8 cellular contexts compared by ENCODE assay signal in genomic region chr6:43248791-43249190, GRCh38. TPM values are rescaled to one million over a fixed set of nuclear protein-coding genes. Genes with fewer than 3 reads are reported as not detected.
"Had no signal": no experiment of that assay in that cellular context is flagged by ENCODE, and none has a peak within 500 bp of the region (broad histone marks: within the 10 kb centered on the region; RNA-seq: fewer than 3 reads in every experiment).

No MANE protein-coding gene starts in this region.

- FAIRE-seq: H1, H54 had no signal

- ATAC-seq: GM23338 had no signal

- DNase-seq: H9, HCEC 1CT, IMR-90, KBM-7 had no signal

RNA-seq across cellular contexts. Expression of gene TTBK1, which starts 5.5 kb away (rescaled TPM):
- total RNA-seq: IMR-90 had no signal

RNA-seq across cellular contexts. Expression of gene SLC22A7, which starts 49.3 kb away (rescaled TPM):
- total RNA-seq: GM23338, H1, H9, HT1080, IMR-90 had no signal
- polyA plus RNA-seq: H1, IMR-90 had no signal

RNA-seq across cellular contexts. Expression of gene CRIP3, which starts 59.8 kb away (rescaled TPM):
- total RNA-seq: HT1080, IMR-90 had no signal
- polyA plus RNA-seq: IMR-90 had no signal
